In the genomic region with DNA sequence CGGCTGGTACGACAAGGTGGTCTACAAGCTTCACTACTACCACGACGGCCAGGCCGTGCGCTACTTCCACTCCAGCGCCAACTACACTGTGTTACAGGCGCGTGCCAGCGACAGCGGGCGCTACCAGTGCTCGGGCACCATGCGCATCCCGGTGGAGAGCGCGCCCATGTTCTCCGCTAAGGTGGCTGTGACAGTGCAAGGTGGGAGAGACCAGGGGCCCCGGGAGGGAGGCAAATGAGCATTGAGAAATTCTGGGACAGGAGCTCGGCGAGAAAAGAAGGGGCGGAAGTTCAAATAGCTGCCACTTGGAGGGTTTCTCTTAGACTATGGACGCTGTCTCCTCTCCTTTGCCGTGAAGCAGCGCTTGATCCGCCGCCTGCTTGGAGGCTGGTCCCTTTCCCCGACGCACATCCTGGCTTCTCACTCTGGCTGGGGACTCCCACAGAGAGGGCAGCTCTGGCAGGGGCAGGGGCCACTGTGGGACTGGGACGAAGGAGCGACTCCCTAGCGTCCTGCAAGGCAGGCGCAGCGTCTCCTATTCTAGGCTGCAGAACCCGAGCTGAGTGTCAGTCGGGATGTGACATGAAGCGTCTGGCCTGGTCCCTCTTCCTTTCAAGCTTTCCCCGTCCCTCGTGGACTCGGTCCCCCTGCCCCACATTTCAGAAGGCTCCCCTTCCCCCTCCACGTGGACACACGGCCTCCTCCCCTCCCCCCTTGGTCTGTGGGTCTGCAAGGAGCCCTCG, we compare ENCODE assay signal across 1 cellular context.
TF ChIP-seq lines count a peak whose summit lies in the region.

No MANE protein-coding gene starts in this region.

TF ChIP-seq in SK-N-SH, 30 proteins besides CTCF, POLR2A, EP300 and RAD21 (continued from another document):
- TF ChIP-seq, protein P1, sequence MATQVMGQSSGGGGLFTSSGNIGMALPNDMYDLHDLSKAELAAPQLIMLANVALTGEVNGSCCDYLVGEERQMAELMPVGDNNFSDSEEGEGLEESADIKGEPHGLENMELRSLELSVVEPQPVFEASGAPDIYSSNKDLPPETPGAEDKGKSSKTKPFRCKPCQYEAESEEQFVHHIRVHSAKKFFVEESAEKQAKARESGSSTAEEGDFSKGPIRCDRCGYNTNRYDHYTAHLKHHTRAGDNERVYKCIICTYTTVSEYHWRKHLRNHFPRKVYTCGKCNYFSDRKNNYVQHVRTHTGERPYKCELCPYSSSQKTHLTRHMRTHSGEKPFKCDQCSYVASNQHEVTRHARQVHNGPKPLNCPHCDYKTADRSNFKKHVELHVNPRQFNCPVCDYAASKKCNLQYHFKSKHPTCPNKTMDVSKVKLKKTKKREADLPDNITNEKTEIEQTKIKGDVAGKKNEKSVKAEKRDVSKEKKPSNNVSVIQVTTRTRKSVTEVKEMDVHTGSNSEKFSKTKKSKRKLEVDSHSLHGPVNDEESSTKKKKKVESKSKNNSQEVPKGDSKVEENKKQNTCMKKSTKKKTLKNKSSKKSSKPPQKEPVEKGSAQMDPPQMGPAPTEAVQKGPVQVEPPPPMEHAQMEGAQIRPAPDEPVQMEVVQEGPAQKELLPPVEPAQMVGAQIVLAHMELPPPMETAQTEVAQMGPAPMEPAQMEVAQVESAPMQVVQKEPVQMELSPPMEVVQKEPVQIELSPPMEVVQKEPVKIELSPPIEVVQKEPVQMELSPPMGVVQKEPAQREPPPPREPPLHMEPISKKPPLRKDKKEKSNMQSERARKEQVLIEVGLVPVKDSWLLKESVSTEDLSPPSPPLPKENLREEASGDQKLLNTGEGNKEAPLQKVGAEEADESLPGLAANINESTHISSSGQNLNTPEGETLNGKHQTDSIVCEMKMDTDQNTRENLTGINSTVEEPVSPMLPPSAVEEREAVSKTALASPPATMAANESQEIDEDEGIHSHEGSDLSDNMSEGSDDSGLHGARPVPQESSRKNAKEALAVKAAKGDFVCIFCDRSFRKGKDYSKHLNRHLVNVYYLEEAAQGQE (IDR thresholded peaks at IDR 0.05; ENCODE audit: low read depth, low read length): no peak
- TF ChIP-seq RCOR1 (IDR thresholded peaks at IDR 0.05; ENCODE audit: low read length): no peak
- TF ChIP-seq TEAD4 (IDR thresholded peaks at IDR 0.05; ENCODE audit: borderline replicate concordance, insufficient read depth): no peak
- TF ChIP-seq, protein P2, sequence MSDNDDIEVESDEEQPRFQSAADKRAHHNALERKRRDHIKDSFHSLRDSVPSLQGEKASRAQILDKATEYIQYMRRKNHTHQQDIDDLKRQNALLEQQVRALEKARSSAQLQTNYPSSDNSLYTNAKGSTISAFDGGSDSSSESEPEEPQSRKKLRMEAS (IDR thresholded peaks at IDR 0.05; ENCODE audit: low read depth): peak; percentile 52
- TF ChIP-seq ELF1 (IDR thresholded peaks at IDR 0.05): no peak
- TF ChIP-seq MXI1 (IDR thresholded peaks at IDR 0.05; ENCODE audit: low read depth, low read length): peak; percentile 44; the same call in 1 of the 2 replicates
- no peak for TF ChIP-seq JUND (IDR thresholded peaks at IDR 0.05)
- no peak for TF ChIP-seq MEF2A (IDR thresholded peaks at IDR 0.05; ENCODE audit: borderline replicate concordance, low read depth)
